In the genomic region with DNA sequence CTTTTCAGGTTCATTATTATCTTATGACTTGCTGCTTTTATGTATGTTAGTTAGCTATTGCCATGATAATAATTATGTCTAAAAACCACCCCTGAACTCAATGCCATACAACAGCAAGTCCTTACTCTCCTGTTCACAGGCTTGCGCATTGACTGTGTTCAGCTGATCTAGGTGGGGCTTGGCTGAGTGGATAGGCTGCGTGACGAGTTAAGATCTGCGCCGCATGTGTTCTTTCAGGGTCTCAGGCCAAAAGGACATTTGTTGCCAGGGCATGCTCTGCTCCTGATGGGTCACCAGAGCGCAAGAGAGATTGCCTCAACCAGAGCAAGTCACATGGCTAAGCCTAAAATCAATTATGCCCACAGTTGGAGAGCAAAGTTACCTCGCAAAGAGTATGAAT, we compare ENCODE assay signal across 8 cellular contexts. TPM values are rescaled to one million over a fixed set of nuclear protein-coding genes. Genes with fewer than 3 reads are reported as not detected.
DNase-seq lines count a peak whose midpoint lies in the region; TF ChIP-seq lines count a peak whose summit lies in the region.

No MANE protein-coding gene starts in this region.

- intact Hi-C loops in CD4-positive, alpha-beta memory T cell (cut with micrococcal nuclease), result loop anchor here (1.0 to 2.0 kb wide), 14 partner anchors 56 to 550 kb away; partner anchors contain the start of genes ZFP14, ZNF260, ZNF345 and ZNF420

- no peaks in the 10 kb centered on the region for H3K27me3 ChIP-seq in CD4-positive, alpha-beta memory T cell (ENCODE audit: insufficient read depth, low read length)

- H3K4me1 ChIP-seq in CD4-positive, alpha-beta memory T cell (ENCODE audit: insufficient read depth, low read length), result peaks cover 14% of the 10 kb centered on the region
- H3K4me1 ChIP-seq in mesodermal cell (ENCODE audit: control insufficient read depth, insufficient read depth, low read length, poor library complexity, severe bottlenecking), result no peaks in the 10 kb centered on the region

- POLR2A ChIA-PET in CD4-positive, alpha-beta memory T cell (lab: Charles Lee; ENCODE audit: partially characterized antibody), result interaction anchor here (0.9 to 1.1 kb wide), 4 partner anchors 68 to 862 kb away, joined by 3 to 4 read pairs (median 3); partner anchors contain the start of genes ZNF566, ZNF573 and ZNF790

- TF ChIP-seq CTCF in choroid plexus epithelial cell (conservative IDR thresholded peaks at IDR 0.05; ENCODE audit: low read depth, low read length), result no peak

- peak overlapping the region; percentile 81 to 97 (median 96) for H3K27ac Mint-ChIP-seq in CD4-positive, alpha-beta memory T cell

- CTCF ChIA-PET in CD4-positive, alpha-beta memory T cell (lab: Charles Lee; ENCODE audit: partially characterized antibody), result interaction anchor here (0.8 kb wide), 1 partner anchor 15 kb away, joined by 5 read pairs; no protein-coding TSS in a partner anchor

- DNase-seq in CD4-positive, alpha-beta memory T cell, result no peak
- DNase-seq in choroid plexus epithelial cell (ENCODE audit: low read depth) (peak; percentile 55), NAMALWA (ENCODE audit: low spot score) (no peak), foreskin melanocyte (no peak), glomerular visceral epithelial cell (ENCODE audit: extremely low spot score) (no peak), RPMI8226 (no peak)

- H3K4me3 Mint-ChIP-seq in CD4-positive, alpha-beta memory T cell, result peak overlapping the region; percentile 84 to 97 (median 94)

- peaks cover 19 to 39% (median 28%) of the 10 kb centered on the region in 4 donors for H3K4me1 Mint-ChIP-seq in CD4-positive, alpha-beta memory T cell

- H3K36me3 ChIP-seq in CD4-positive, alpha-beta memory T cell (ENCODE audit: insufficient read depth, low read length), result peaks cover 12% of the 10 kb centered on the region
- peaks cover 29% of the 10 kb centered on the region for H3K36me3 ChIP-seq in KOPT-K1 (ENCODE audit: insufficient read depth, low read length)
- peaks cover 9% of the 10 kb centered on the region for H3K36me3 ChIP-seq in mesodermal cell (ENCODE audit: control insufficient read depth, insufficient read depth, low read length)

- H3K27ac ChIP-seq in CD4-positive, alpha-beta memory T cell (ENCODE audit: low read depth, low read length), result peak overlapping the region; percentile 93
- H3K27ac ChIP-seq in KOPT-K1 (ENCODE audit: low read depth, low read length, poor library complexity, severe bottlenecking) (peak overlapping the region; percentile 77), mesodermal cell (ENCODE audit: low read depth, low read length, severe bottlenecking) (no peak overlapping the region)

- H3K9me3 Mint-ChIP-seq in CD4-positive, alpha-beta memory T cell, result peaks cover 2 to 30% (median 14%) of the 10 kb centered on the region in 8 donors

- 90 to 91% methylated on average over 4 to 5 of the region's 7 CpGs for WGBS in mesodermal cell (ENCODE audit: insufficient coverage in 2 of 2), 2 experiments

- peaks cover 60 to 64% of the 10 kb centered on the region in 2 donors for H3K36me3 Mint-ChIP-seq in CD4-positive, alpha-beta memory T cell

- peak overlapping the region; percentile 60 to 88 for H3K4me3 ChIP-seq in CD4-positive, alpha-beta memory T cell (ENCODE audit: low read length in 2 of 2)
- H3K4me3 ChIP-seq in choroid plexus epithelial cell (ENCODE audit: low read depth, low read length) (peak overlapping the region; percentile 93), mesodermal cell (ENCODE audit: extremely low read depth, insufficient read depth, low read length, poor library complexity, severe bottlenecking) (peak overlapping the region; percentile 55)

- no peaks in the 10 kb centered on the region for H3K9me3 ChIP-seq in CD4-positive, alpha-beta memory T cell (ENCODE audit: control insufficient read depth in 1 of 2, low read length in 2 of 2)
- peaks cover 21% of the 10 kb centered on the region for H3K9me3 ChIP-seq in KOPT-K1 (ENCODE audit: insufficient read depth, low read length, poor library complexity, severe bottlenecking)
- peaks cover 48% of the 10 kb centered on the region for H3K9me3 ChIP-seq in mesodermal cell (ENCODE audit: control insufficient read depth, low read length)

- H3K27me3 Mint-ChIP-seq in CD4-positive, alpha-beta memory T cell, result no peaks in the 10 kb centered on the region

RNA-seq across cellular contexts. Expression of gene ZNF568, which starts 0.9 kb away (rescaled TPM):
- total RNA-seq in CD4-positive, alpha-beta memory T cell, result 10 to 100 TPM; 18.8 to 20.3 TPM
- 10 to 100 TPM in 1 of 2 donors, 1 to 10 TPM in 1; 7.6 to 11.1 TPM for polyA plus RNA-seq in CD4-positive, alpha-beta memory T cell
- 2.8 TPM for polyA plus RNA-seq in mesodermal cell (2013, experiment 1 of 2)
- 2.3 TPM for polyA plus RNA-seq in mesodermal cell (2013, experiment 2 of 2)

RNA-seq across cellular contexts. Expression of gene ZNF829, which starts 0.9 kb away (rescaled TPM):
- 1 to 10 TPM; 8.5 to 9.8 TPM for total RNA-seq in CD4-positive, alpha-beta memory T cell
- polyA plus RNA-seq in CD4-positive, alpha-beta memory T cell, result 1 to 10 TPM; 2.0 to 4.0 TPM
- polyA plus RNA-seq in mesodermal cell (2013, experiment 1 of 2), result 1.1 TPM
- 0.91 TPM for polyA plus RNA-seq in mesodermal cell (2013, experiment 2 of 2)
